In the genomic region with DNA sequence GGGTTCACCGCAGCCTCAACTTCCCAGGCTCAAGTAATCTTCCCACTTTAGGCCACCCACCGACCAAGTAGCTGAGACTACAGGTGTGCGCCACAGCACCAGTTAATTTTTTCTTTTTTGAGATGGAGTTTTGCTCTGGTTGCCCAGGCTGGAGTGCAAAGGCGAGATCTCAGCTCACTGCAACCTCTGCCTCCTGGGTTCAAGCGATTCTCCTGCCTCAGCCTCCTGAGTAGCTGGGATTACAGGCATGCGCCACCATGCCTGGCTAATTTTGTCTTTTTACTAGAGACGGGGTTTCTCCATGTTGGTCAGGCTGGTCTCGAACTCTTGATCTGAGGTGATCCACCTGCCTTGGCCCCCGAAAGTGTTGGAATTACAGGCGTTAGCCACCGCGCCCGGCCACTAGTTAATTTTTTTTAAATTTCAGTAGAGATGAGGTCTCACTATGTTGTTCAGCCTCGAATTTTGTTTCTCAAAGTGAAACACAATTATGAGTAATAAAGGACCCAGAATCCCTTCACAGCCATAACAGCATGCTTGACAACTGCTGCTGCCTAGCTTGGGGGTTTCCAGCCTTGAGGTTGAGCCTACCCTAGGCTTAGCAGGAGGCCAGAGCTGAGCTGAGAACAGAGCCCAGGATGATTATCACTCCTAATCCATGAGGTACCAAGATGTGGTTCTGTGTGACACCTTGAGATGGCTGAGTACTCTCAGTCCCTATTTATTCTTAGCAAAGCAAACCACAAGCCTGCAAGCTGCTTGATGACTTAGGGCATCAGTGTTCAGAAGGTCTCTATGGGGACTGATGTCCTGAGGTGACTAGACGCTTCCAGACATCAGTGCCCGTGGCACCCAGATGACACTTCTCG, we compare ENCODE assay signal across 7 cellular contexts. TPM values are rescaled to one million over a fixed set of nuclear protein-coding genes. Genes with fewer than 3 reads are reported as not detected.
DNase-seq lines count a peak whose midpoint lies in the region; ATAC-seq and TF ChIP-seq lines count a peak whose summit lies in the region.

No MANE protein-coding gene starts in this region.

- H3K36me3 ChIP-seq in psoas muscle (ENCODE audit: insufficient read depth in 1 of 2, low read depth in 1 of 2) = peaks cover 0 to 3% of the 10 kb centered on the region in 2 donors

- WGBS in psoas muscle, 3 donors = 86 to 92% (median 92%) methylated on average over 16 to 17 of the region's 17 CpGs

- H3K9me3 ChIP-seq in psoas muscle = no peaks in the 10 kb centered on the region

- TF ChIP-seq CTCF in psoas muscle (IDR thresholded peaks at IDR 0.05) = no peak

- H3K4me1 Mint-ChIP-seq in stimulated activated naive CD8-positive, alpha-beta T cell treated with anti-CD3 and anti-CD28 coated beads, Interleukin-15, Interleukin-2, amounts not matched to agents 100 ng/mL and 50 ng/mL, for 24 hours (ENCODE audit: low read depth) = peaks cover 36% of the 10 kb centered on the region

- peaks cover 10 to 14% of the 10 kb centered on the region in 2 donors for H3K36me3 Mint-ChIP-seq in activated naive CD4-positive, alpha-beta T cell treated with anti-CD3 and anti-CD28 coated beads, Interleukin-2, amount 50 U/mL, for 72 hours
- peaks cover 31% of the 10 kb centered on the region for H3K36me3 Mint-ChIP-seq in stimulated activated naive CD8-positive, alpha-beta T cell treated with anti-CD3 and anti-CD28 coated beads, Interleukin-15, Interleukin-2, amounts not matched to agents 100 ng/mL and 50 ng/mL, for 24 hours (ENCODE audit: low read depth)

- H3K4me3 ChIP-seq in psoas muscle = no peak overlapping the region

- H3K4me1 ChIP-seq in psoas muscle = no peaks in the 10 kb centered on the region

- H3K27ac Mint-ChIP-seq in activated naive CD4-positive, alpha-beta T cell treated with anti-CD3 and anti-CD28 coated beads, Interleukin-2, amount 50 U/mL, for 72 hours = peak overlapping the region; percentile 91 to 97
- H3K27ac Mint-ChIP-seq in stimulated activated naive CD8-positive, alpha-beta T cell treated with anti-CD3 and anti-CD28 coated beads, Interleukin-15, Interleukin-2, amounts not matched to agents 100 ng/mL and 50 ng/mL, for 24 hours = peak overlapping the region; percentile 93

- no peaks in the 10 kb centered on the region for H3K27me3 ChIP-seq in psoas muscle (ENCODE audit: insufficient read depth in 3 of 3, low read length in 2 of 3)

- DNase-seq in activated naive CD4-positive, alpha-beta T cell treated with anti-CD3 and anti-CD28 coated beads, Interleukin-2, amount 50 U/mL, for 72 hours (ENCODE audit: low spot score in 2 of 2) = peak; percentile 60 to 75
- DNase-seq in DMS53 (lab: John Stamatoyannopoulos, UW) = no peak
- DNase-seq in Right ventricle myocardium superior = no peak
- DNase-seq in psoas muscle = no peak

- intact Hi-C loops in Right ventricle myocardium superior (cut with DNase I) = no loop called here
- intact Hi-C loops in psoas muscle (cut with DNase I) = no loop called here

- H3K27me3 Mint-ChIP-seq in stimulated activated naive CD8-positive, alpha-beta T cell treated with anti-CD3 and anti-CD28 coated beads, Interleukin-15, Interleukin-2, amounts not matched to agents 100 ng/mL and 50 ng/mL, for 24 hours = no peaks in the 10 kb centered on the region

- peak; percentile 89 for ATAC-seq in GM21447 (IDR thresholded peaks at IDR 0.05; ENCODE audit: unreplicated experiment)
- peak; percentile 91 for ATAC-seq in HG03565 (IDR thresholded peaks at IDR 0.05; ENCODE audit: unreplicated experiment)
- ATAC-seq in activated naive CD4-positive, alpha-beta T cell treated with anti-CD3 and anti-CD28 coated beads, Interleukin-2, amount 50 U/mL, for 72 hours = peak; percentile 98
- ATAC-seq in Right ventricle myocardium superior (ENCODE audit: poor library complexity) = no peak
- no peak for ATAC-seq in psoas muscle

- no peak overlapping the region for H3K27ac ChIP-seq in psoas muscle

- peak overlapping the region; percentile 31 for H3K4me3 Mint-ChIP-seq in stimulated activated naive CD8-positive, alpha-beta T cell treated with anti-CD3 and anti-CD28 coated beads, Interleukin-15, Interleukin-2, amounts not matched to agents 100 ng/mL and 50 ng/mL, for 24 hours

- H3K9me3 Mint-ChIP-seq in activated naive CD4-positive, alpha-beta T cell treated with anti-CD3 and anti-CD28 coated beads, Interleukin-2, amount 50 U/mL, for 72 hours = no peaks in the 10 kb centered on the region
- H3K9me3 Mint-ChIP-seq in stimulated activated naive CD8-positive, alpha-beta T cell treated with anti-CD3 and anti-CD28 coated beads, Interleukin-15, Interleukin-2, amounts not matched to agents 100 ng/mL and 50 ng/mL, for 24 hours = no peaks in the 10 kb centered on the region

RNA-seq across cellular contexts. Expression of gene NKRF, which starts 41.6 kb away (rescaled TPM):
- total RNA-seq in activated naive CD4-positive, alpha-beta T cell treated with anti-CD3 and anti-CD28 coated beads, Interleukin-2, amount 50 U/mL, for 72 hours = 10 to 100 TPM; 17.1 to 21.9 TPM
- total RNA-seq in Right ventricle myocardium superior = 4.6 TPM
- total RNA-seq in psoas muscle = 1 to 10 TPM; 6.0 to 8.1 (median 7.6) TPM
- 1 to 10 TPM; 3.6 to 5.5 (median 4.1) TPM for polyA plus RNA-seq in psoas muscle

RNA-seq across cellular contexts. Expression of gene SEPTIN6, which starts 45.2 kb away (rescaled TPM):
- total RNA-seq in activated naive CD4-positive, alpha-beta T cell treated with anti-CD3 and anti-CD28 coated beads, Interleukin-2, amount 50 U/mL, for 72 hours = 100 to 1,000 TPM; 110 to 233 TPM
- total RNA-seq in Right ventricle myocardium superior (6.6 TPM), psoas muscle (1 to 10 TPM; 2.2 to 3.8 (median 3.0) TPM)
- 1 to 10 TPM; 2.3 to 3.1 (median 2.8) TPM for polyA plus RNA-seq in psoas muscle

Comparison
In these comparisons a context has a peak if more than half of its experiments do, and no peak if none do; other contexts are left out.
1. ATAC-seq: peak in GM21447 (single experiment), HG03565 (single experiment) and activated naive CD4-positive, alpha-beta T cell treated with anti-CD3 and anti-CD28 coated beads, Interleukin-2, amount 50 U/mL, for 72 hours (2 of 2); none in Right ventricle myocardium superior (single experiment) and psoas muscle (0 of 4).
2. DNase-seq: peak in activated naive CD4-positive, alpha-beta T cell treated with anti-CD3 and anti-CD28 coated beads, Interleukin-2, amount 50 U/mL, for 72 hours (2 of 2); none in DMS53 (single experiment), Right ventricle myocardium superior (single experiment) and psoas muscle (0 of 2).
3. RNA of gene SEPTIN6, which starts 45.2 kb away (total RNA-seq): 110 to 233 TPM in activated naive CD4-positive, alpha-beta T cell treated with anti-CD3 and anti-CD28 coated beads, Interleukin-2, amount 50 U/mL, for 72 hours; 6.6 TPM in Right ventricle myocardium superior (single experiment) and 2.2 to 3.8 TPM in psoas muscle; every median in the first group is over 10 times any median in the second.